In the genomic region with DNA sequence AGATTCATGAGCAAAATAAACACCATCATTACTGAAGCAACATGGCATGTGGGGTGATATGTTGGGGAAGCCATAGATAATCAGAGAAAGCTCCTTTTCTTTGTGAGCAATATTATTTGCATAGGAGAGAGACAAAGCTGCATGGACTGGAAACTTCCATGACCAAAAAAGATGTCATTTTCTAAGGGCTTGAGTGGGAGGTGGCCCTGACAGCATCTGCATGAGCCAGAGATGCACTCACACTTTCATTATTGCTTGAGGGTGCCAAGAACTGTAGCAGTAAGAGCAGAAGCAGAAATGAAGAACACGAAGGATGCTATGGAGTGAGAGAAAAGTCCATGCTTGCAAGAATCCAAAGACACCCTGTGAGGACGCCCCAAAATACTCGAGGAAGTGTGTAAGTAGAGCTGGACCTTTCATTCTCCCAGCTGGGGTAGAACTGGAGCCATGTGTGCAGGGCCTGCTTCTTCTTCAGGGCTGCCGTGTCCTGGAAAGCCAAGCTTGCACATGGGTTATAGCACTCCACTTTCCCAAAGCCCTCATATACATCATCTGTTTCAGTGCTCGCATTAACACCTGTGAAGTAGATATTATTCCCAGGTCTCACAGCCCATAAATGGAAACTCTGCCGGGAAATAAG, we compare ENCODE assay signal across 23 cellular contexts.
DNase-seq lines count a peak whose midpoint lies in the region; ATAC-seq, FAIRE-seq and TF ChIP-seq lines count a peak whose summit lies in the region.
"Had no signal": no experiment of that assay in that cellular context is flagged by ENCODE, and none has a peak within 500 bp of the region (broad histone marks: within the 10 kb centered on the region; RNA-seq: fewer than 3 reads in every experiment).

No MANE protein-coding gene starts in this region.

- no peak overlapping the region for H3K4me3 Mint-ChIP-seq in activated CD8-positive, alpha-beta memory T cell treated with anti-CD3 and anti-CD28 coated beads, Interleukin-2, amount 10 ng/mL, durations not matched to agents 7 days and 5 days
- H3K4me3 Mint-ChIP-seq: T-helper 1 cell treated with Interleukin-12 subunit alpha and Interleukin-12 subunit beta and Interleukin-4 antibody, amounts not matched to agents 30 μg/mL and 1 μg/mL, for 36 hours had no signal

- peak; percentile 74 for ATAC-seq in HG02852 (IDR thresholded peaks at IDR 0.05; ENCODE audit: unreplicated experiment)
- ATAC-seq in activated CD8-positive, alpha-beta memory T cell treated with anti-CD3 and anti-CD28 coated beads, Interleukin-2, amount 10 ng/mL, durations not matched to agents 7 days and 5 days: no peak
- ATAC-seq in HG02981 (IDR thresholded peaks at IDR 0.05; ENCODE audit: unreplicated experiment): no peak
- ATAC-seq: A549, HepG2, SK-N-SH treated with all-trans-retinoic acid at 6 μM for 48 hours had no signal

- H3K36me3 Mint-ChIP-seq in activated CD8-positive, alpha-beta memory T cell treated with anti-CD3 and anti-CD28 coated beads, Interleukin-2, amount 10 ng/mL, durations not matched to agents 7 days and 5 days: no peaks in the 10 kb centered on the region

- H3K27ac ChIP-seq in epithelial cell of prostate: peak overlapping the region; percentile 60
- H3K27ac ChIP-seq: A549, C4-2B, KMS-11 had no signal

- no peak overlapping the region for H3K27ac Mint-ChIP-seq in activated CD8-positive, alpha-beta memory T cell treated with anti-CD3 and anti-CD28 coated beads, Interleukin-2, amount 10 ng/mL, durations not matched to agents 7 days and 5 days
- H3K27ac Mint-ChIP-seq: T-helper 1 cell treated with Interleukin-12 subunit alpha and Interleukin-12 subunit beta and Interleukin-4 antibody, amounts not matched to agents 30 μg/mL and 1 μg/mL, for 36 hours had no signal

- CTCF ChIA-PET in activated CD8-positive, alpha-beta memory T cell treated with anti-CD3 and anti-CD28 coated beads, Interleukin-2, amount 10 ng/mL, durations not matched to agents 7 days and 5 days (lab: Charles Lee): no interaction called here

- H3K4me1 Mint-ChIP-seq in activated CD8-positive, alpha-beta memory T cell treated with anti-CD3 and anti-CD28 coated beads, Interleukin-2, amount 10 ng/mL, durations not matched to agents 7 days and 5 days: no peaks in the 10 kb centered on the region

- TF ChIP-seq POLR2A in GM12891 (IDR thresholded peaks at IDR 0.05; ENCODE audit: low read depth, low read length): no peak

- H3K9me3 Mint-ChIP-seq in activated CD8-positive, alpha-beta memory T cell treated with anti-CD3 and anti-CD28 coated beads, Interleukin-2, amount 10 ng/mL, durations not matched to agents 7 days and 5 days (ENCODE audit: low read depth): peaks cover 3% of the 10 kb centered on the region

- H3K27me3 Mint-ChIP-seq in activated CD8-positive, alpha-beta memory T cell treated with anti-CD3 and anti-CD28 coated beads, Interleukin-2, amount 10 ng/mL, durations not matched to agents 7 days and 5 days: no peaks in the 10 kb centered on the region

- FAIRE-seq in GM12891 (lab: Jason Lieb, UNC): no peak
- FAIRE-seq in GM19239 (lab: Jason Lieb, UNC): peak; percentile 49
- FAIRE-seq: A549, GM12892, H54, HepG2, RCC 7860 had no signal

- DNase-seq in GM12891 (ENCODE audit: insufficient read length, low spot score): no peak
- no peak for DNase-seq in GM19239 (ENCODE audit: insufficient read length, low spot score)
- DNase-seq in epithelial cell of prostate (ENCODE audit: low read depth, low spot score): no peak
- DNase-seq in CD1c-positive myeloid dendritic cell (ENCODE audit: extremely low spot score): no peak
- no peak for DNase-seq in activated CD8-positive, alpha-beta memory T cell treated with anti-CD3 and anti-CD28 coated beads, Interleukin-2, amount 10 ng/mL, durations not matched to agents 7 days and 5 days
- no peak for DNase-seq in activated gamma-delta T cell treated with Interleukin-2 at 50 U/mL for 16 hours
- DNase-seq: Caco-2, MG63, NCI-H1092 treated with DMSO at 0.1 percent for 48 hours, NCI-H187 treated with DMSO at 0.1 percent for 48 hours, NCI-H510A treated with DMSO at 0.1 percent for 48 hours, SHP77 had no signal

TF ChIP-seq in GM12891, 5 proteins besides CTCF, POLR2A, EP300 and RAD21:
- TF ChIP-seq PAX5 (IDR thresholded peaks at IDR 0.05; ENCODE audit: insufficient read depth, low read length, severe bottlenecking) (no peak), SPI1 (IDR thresholded peaks at IDR 0.05; ENCODE audit: low read depth, low read length) (no peak), TAF1 (IDR thresholded peaks at IDR 0.05; ENCODE audit: low read depth, low read length) (no peak), POU2F2 (IDR thresholded peaks at IDR 0.05; ENCODE audit: low read depth, low read length) (peak; percentile 69; the same call in 1 of the 2 replicates), POLR2AphosphoS5 (IDR thresholded peaks at IDR 0.05; ENCODE audit: low read depth, low read length) (no peak)
